Comparison of ENCODE assay signal across 1 cellular context in the genomic region with DNA sequence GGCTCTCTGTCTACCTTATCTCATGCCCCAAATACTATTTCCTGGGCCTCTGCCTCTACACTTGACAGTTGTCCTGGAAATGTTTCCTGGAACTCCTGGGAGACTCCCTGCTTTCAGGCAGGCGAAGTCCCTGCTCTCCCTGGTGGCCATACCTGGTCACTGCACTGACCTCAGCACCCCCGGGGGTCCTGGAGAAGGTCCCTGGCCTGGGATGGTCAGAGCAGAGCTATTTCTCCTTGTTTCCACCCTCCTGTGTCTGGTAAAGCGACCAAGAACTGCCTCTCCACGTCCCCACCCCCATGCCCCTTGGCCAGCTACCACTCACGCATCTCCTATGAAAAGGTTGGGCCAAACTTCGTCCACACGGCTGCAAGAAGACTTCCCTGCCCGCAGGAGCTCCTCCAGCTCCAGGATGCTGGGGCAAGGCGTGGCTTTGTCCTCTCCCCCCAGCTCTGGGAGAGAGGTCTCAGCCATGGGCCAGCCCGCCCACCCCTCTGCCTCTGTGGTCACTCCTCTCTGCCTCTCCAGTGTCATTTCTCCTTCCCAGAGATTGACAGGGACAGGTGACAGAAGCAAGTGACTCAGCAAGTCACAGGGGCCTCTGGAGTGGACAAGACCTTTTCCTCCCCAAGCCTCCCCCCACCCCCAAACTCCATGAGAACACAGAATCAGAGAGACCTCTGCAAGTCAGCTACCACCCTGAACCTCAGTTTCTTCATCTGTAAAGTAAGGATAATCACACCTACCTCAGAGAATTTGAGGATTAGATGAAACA.
TF ChIP-seq lines count a peak whose summit lies in the region.

No MANE protein-coding gene starts in this region.

TF ChIP-seq in K562, 482 proteins besides CTCF, POLR2A, EP300 and RAD21 (continued from another document and continues in another):
- TF ChIP-seq MGA (IDR thresholded peaks at IDR 0.05) (no peak), NR4A1 (CRISPR knock-in tag; IDR thresholded peaks at IDR 0.05) (no peak), NR4A1 (tag; IDR thresholded peaks at IDR 0.05) (no peak; the same call in none of the 2 replicates), SMAD3 (CRISPR knock-in tag; conservative IDR thresholded peaks at IDR 0.05) (no peak), ID3 (CRISPR knock-in tag; IDR thresholded peaks at IDR 0.05) (no peak), ID3 (tag; IDR thresholded peaks at IDR 0.05) (peak; percentile 11; the same call in 1 of the 2 replicates), ZC3H4 (CRISPR knock-in tag; IDR thresholded peaks at IDR 0.05; ENCODE audit: borderline replicate concordance) (no peak), LEF1 (IDR thresholded peaks at IDR 0.05) (peak; percentile 70; the same call in 1 of the 2 replicates), ZNF79 (CRISPR knock-in tag; IDR thresholded peaks at IDR 0.05; ENCODE audit: low read depth) (no peak), GABPB1 (CRISPR knock-in tag; IDR thresholded peaks at IDR 0.05) (peak; percentile 62), SNRNP70 (optimal IDR thresholded peaks at IDR 0.05; ENCODE audit: low read depth, low read length) (no peak), RFX5 (IDR thresholded peaks at IDR 0.05; ENCODE audit: low read depth, low read length) (no peak), XRCC3 (IDR thresholded peaks at IDR 0.05) (no peak), SIRT6 (IDR thresholded peaks at IDR 0.05; ENCODE audit: low read depth, low read length) (no peak), DACH1 (IDR thresholded peaks at IDR 0.05; ENCODE audit: partially characterized antibody) (no peak), USF1 (CRISPR knock-in tag; IDR thresholded peaks at IDR 0.05) (peak; percentile 48), SMARCA4 (IDR thresholded peaks at IDR 0.05) (peak; percentile 51), BCL6 (CRISPR knock-in tag; IDR thresholded peaks at IDR 0.05) (no peak), KLF1 (tag; IDR thresholded peaks at IDR 0.05) (no peak), FOSL1 (tag; conservative IDR thresholded peaks at IDR 0.05) (peak; percentile 63), JUN (IDR thresholded peaks at IDR 0.05; ENCODE audit: borderline replicate concordance, low read depth, low read length) (peak; percentile 67; the same call in 1 of the 2 replicates), JUN (CRISPR knock-in tag; IDR thresholded peaks at IDR 0.05; ENCODE audit: borderline replicate concordance) (no peak), ESRRA (IDR thresholded peaks at IDR 0.05; ENCODE audit: borderline replicate concordance, low read depth) (peak; percentile 49; the same call in 1 of the 2 replicates), PHF20 (IDR thresholded peaks at IDR 0.05; ENCODE audit: partially characterized antibody) (no peak), MAFF (IDR thresholded peaks at IDR 0.05; ENCODE audit: low read length) (peak; percentile 89), BACH1 (tag; IDR thresholded peaks at IDR 0.05) (0 out of 2 replicates have a peak, but pooled peaks have one; percentile 71), CHD2 (IDR thresholded peaks at IDR 0.05; ENCODE audit: low read depth, low read length) (no peak), NFE2 (IDR thresholded peaks at IDR 0.05; ENCODE audit: low read depth) (peak; percentile 99), HMGN3 (IDR thresholded peaks at IDR 0.05; ENCODE audit: borderline replicate concordance, extremely low read depth, insufficient read length, low read depth, low read length) (no peak), BMI1 (IDR thresholded peaks at IDR 0.05; ENCODE audit: low read length) (no peak), DPF2 (IDR thresholded peaks at IDR 0.05) (peak; percentile 66), HCFC1 (IDR thresholded peaks at IDR 0.05; ENCODE audit: low read depth, low read length) (0 out of 2 replicates have a peak, but pooled peaks have one; percentile 22), ZBTB7A (IDR thresholded peaks at IDR 0.05; ENCODE audit: borderline replicate concordance, control insufficient read depth, low read depth, low read length) (peak; percentile 97), KLF10 (CRISPR knock-in tag; IDR thresholded peaks at IDR 0.05) (no peak), HEY1 (CRISPR knock-in tag; IDR thresholded peaks at IDR 0.05; ENCODE audit: borderline replicate concordance) (no peak), ARID2 (IDR thresholded peaks at IDR 0.05) (no peak), SMAD2 (IDR thresholded peaks at IDR 0.05; ENCODE audit: low read depth, low read length) (no peak), KHSRP (IDR thresholded peaks at IDR 0.05) (no peak), SOX6 (IDR thresholded peaks at IDR 0.05) (no peak; the same call in 1 of the 2 replicates), ARNT (IDR thresholded peaks at IDR 0.05) (no peak), MYC (IDR thresholded peaks at IDR 0.05; ENCODE audit: low read depth, low read length) (no peak), MYC (CRISPR knock-in tag; IDR thresholded peaks at IDR 0.05; ENCODE audit: borderline replicate concordance, low read depth) (no peak), SMARCE1 (IDR thresholded peaks at IDR 0.05) (peak; percentile 43), KDM5B (IDR thresholded peaks at IDR 0.05; ENCODE audit: insufficient replicate concordance, low read depth, low read length) (peak; percentile 64)
- TF ChIP-seq, protein P1, sequence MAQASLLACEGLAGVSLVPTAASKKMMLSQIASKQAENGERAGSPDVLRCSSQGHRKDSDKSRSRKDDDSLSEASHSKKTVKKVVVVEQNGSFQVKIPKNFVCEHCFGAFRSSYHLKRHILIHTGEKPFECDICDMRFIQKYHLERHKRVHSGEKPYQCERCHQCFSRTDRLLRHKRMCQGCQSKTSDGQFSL (CRISPR knock-in tag; IDR thresholded peaks at IDR 0.05), result 0 out of 2 replicates have a peak, but pooled peaks have one; percentile 7
- TF ChIP-seq, protein P1 (tag; IDR thresholded peaks at IDR 0.05), result no peak
- TF ChIP-seq, protein P2, sequence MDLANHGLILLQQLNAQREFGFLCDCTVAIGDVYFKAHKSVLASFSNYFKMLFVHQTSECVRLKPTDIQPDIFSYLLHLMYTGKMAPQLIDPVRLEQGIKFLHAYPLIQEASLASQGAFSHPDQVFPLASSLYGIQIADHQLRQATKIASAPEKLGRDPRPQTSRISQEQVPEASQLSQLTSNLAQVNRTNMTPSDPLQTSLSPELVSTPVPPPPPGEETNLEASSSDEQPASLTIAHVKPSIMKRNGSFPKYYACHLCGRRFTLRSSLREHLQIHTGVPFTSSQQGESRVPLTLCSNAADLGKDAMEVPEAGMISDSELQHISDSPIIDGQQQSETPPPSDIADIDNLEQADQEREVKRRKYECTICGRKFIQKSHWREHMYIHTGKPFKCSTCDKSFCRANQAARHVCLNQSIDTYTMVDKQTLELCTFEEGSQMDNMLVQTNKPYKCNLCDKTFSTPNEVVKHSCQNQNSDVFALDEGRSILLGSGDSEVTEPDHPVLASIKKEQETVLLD (IDR thresholded peaks at IDR 0.05), result peak; percentile 31; the same call in 1 of the 2 replicates
